ENCODE assay signal across 8 cellular contexts in genomic region chr16:90018297-90019200, GRCh38. TPM values are rescaled to one million over a fixed set of nuclear protein-coding genes. Genes with fewer than 3 reads are reported as not detected.
DNase-seq lines count a peak whose midpoint lies in the region; ATAC-seq, FAIRE-seq and TF ChIP-seq lines count a peak whose summit lies in the region.

No MANE protein-coding gene starts in this region.

- DNase-seq in K562 (ENCODE audit: extremely low read depth in 1 of 4, low spot score in 3 of 4) (peak; percentile 34 to 53 (median 50)), left colon (no peak), small intestine (no peak), NCI-H2171 treated with DMSO at 0.1 percent for 48 hours (lab: John Stamatoyannopoulos, UW) (no peak)

- WGBS in K562 (ENCODE audit: insufficient coverage, low coverage, missing lambda C conversion rate), result 12% methylated on average over 47 of the region's 61 CpGs
- 13% methylated on average over 61 of the region's 61 CpGs for WGBS in thymus
- WGBS in small intestine, 3 donors, result 6 to 8% (median 7%) methylated on average over 46 to 61 of the region's 61 CpGs

- H3K27ac ChIP-seq in ACC112 (ENCODE audit: low read depth, low read length) (no peak overlapping the region), HUES48 (ENCODE audit: low read depth, low read length) (peak overlapping the region; percentile 42), K562 (ENCODE audit: extremely low read depth, low read depth, low read length) (peak overlapping the region; percentile 62; the same call in 1 of the 3 replicates), thymus (ENCODE audit: low read depth) (no peak overlapping the region), small intestine (ENCODE audit: low read depth in 1 of 2, low read length in 1 of 2) (no peak overlapping the region)

- H3K4me1 ChIP-seq in ACC112 (ENCODE audit: control insufficient read depth, insufficient read depth, low read length, unreplicated experiment) (peaks cover 17% of the 10 kb centered on the region), HUES48 (ENCODE audit: control insufficient read depth, insufficient read depth, low read length) (peaks cover 27% of the 10 kb centered on the region), K562 (replicated peaks in 1 of 2; ENCODE audit: control insufficient read depth in 2 of 2, insufficient read depth in 2 of 2, low read length in 2 of 2) (peaks cover 16 to 46% of the 10 kb centered on the region in 2 experiments; a peak in 4 of 5 replicates), thymus (ENCODE audit: control insufficient read depth, insufficient read depth, low read length) (peaks cover 18% of the 10 kb centered on the region), small intestine (ENCODE audit: control insufficient read depth in 2 of 2, insufficient read depth in 1 of 2, low read depth in 1 of 2, low read length in 1 of 2) (peaks cover 0 to 4% of the 10 kb centered on the region in 2 donors)

- H3K79me2 ChIP-seq in ACC112 (ENCODE audit: control insufficient read depth, insufficient read depth, low read length, unreplicated experiment) (peaks cover 9% of the 10 kb centered on the region), K562 (ENCODE audit: control insufficient read depth, insufficient read depth, low read length) (peaks cover 16% of the 10 kb centered on the region)

- H4K20me1 ChIP-seq in K562 (replicated peaks; ENCODE audit: control insufficient read depth, insufficient read depth, low read length), result no peaks in the 10 kb centered on the region

- BruUV-seq in K562 (replicated peaks; lab: Mats Ljungman, UMichigan), result no TSS peak

- H3K4me3 ChIP-seq in ACC112 (ENCODE audit: low read depth, low read length) (peak overlapping the region; percentile 72), HUES48 (ENCODE audit: low read depth, low read length) (peak overlapping the region; percentile 74), K562 (peak overlapping the region; percentile 67), thymus (ENCODE audit: low read length) (peak overlapping the region; percentile 66), small intestine (ENCODE audit: low read depth in 1 of 2, low read length in 2 of 2) (peak overlapping the region in 1 of 2 donors; percentile 67)

- H3K4me2 ChIP-seq in K562 (ENCODE audit: insufficient read depth, low read length), result peak overlapping the region; percentile 64

- no peak overlapping the region for H2AFZ ChIP-seq in ACC112 (ENCODE audit: low read length, unreplicated experiment)
- peak overlapping the region; percentile 65 for H2AFZ ChIP-seq in K562 (ENCODE audit: low read depth, low read length)

- peaks cover 8% of the 10 kb centered on the region; the same call in 1 of the 2 replicates for H3K27me3 ChIP-seq in ACC112 (ENCODE audit: insufficient read depth, low read length)
- no peaks in the 10 kb centered on the region for H3K27me3 ChIP-seq in HUES48 (ENCODE audit: control insufficient read depth, insufficient read depth, low read length)
- H3K27me3 ChIP-seq in K562 (ENCODE audit: control insufficient read depth in 2 of 2, insufficient read depth in 2 of 2, low read length in 2 of 2), result no peaks in the 10 kb centered on the region; a peak in 1 of 5 replicates
- H3K27me3 ChIP-seq in thymus (ENCODE audit: control insufficient read depth, insufficient read depth), result peaks cover 34% of the 10 kb centered on the region
- H3K27me3 ChIP-seq in small intestine (ENCODE audit: control insufficient read depth in 2 of 2, insufficient read depth in 2 of 2, low read length in 2 of 2), result no peaks in the 10 kb centered on the region

- H3K9me3 ChIP-seq in HUES48 (ENCODE audit: control insufficient read depth, insufficient read depth, low read length) (no peaks in the 10 kb centered on the region), K562 (replicated peaks; ENCODE audit: control insufficient read depth, insufficient read depth, low read depth, low read length) (no peaks in the 10 kb centered on the region), thymus (ENCODE audit: control insufficient read depth) (no peaks in the 10 kb centered on the region), small intestine (ENCODE audit: control insufficient read depth, low read depth) (no peaks in the 10 kb centered on the region)

- ATAC-seq in K562 (peak; percentile 50), left colon (peak; percentile 32), HG03175 (IDR thresholded peaks at IDR 0.05; ENCODE audit: unreplicated experiment) (no peak)

- in situ Hi-C loops in K562 (cut with MboI), result no loop called here

- peak overlapping the region; percentile 58; the same call in 1 of the 2 replicates for H3K9ac ChIP-seq in HUES48 (ENCODE audit: low read depth, low read length)
- peak overlapping the region; percentile 42 to 93; a peak in 3 of 4 replicates for H3K9ac ChIP-seq in K562 (ENCODE audit: insufficient read depth in 1 of 2, low read depth in 2 of 2, low read length in 2 of 2)

- H3K9me1 ChIP-seq in K562 (ENCODE audit: control insufficient read depth, insufficient read depth, low read length), result no peaks in the 10 kb centered on the region

- CTCF ChIA-PET in K562 (lab: Yijun Ruan, JAX; ENCODE audit: low intra/inter-chr PET ratio), result no interaction called here

- H3K36me3 ChIP-seq in ACC112 (ENCODE audit: insufficient read depth, low read length) (no peaks in the 10 kb centered on the region), HUES48 (ENCODE audit: control insufficient read depth, insufficient read depth, low read length) (peaks cover 19% of the 10 kb centered on the region; the same call in 1 of the 2 replicates), K562 (ENCODE audit: control insufficient read depth, insufficient read depth, low read length) (0 out of 3 replicates have a peak, but pooled peaks cover 3% of the 10 kb centered on the region), thymus (ENCODE audit: control insufficient read depth, insufficient read depth) (no peaks in the 10 kb centered on the region), small intestine (ENCODE audit: control insufficient read depth in 2 of 2, insufficient read depth in 2 of 2, low read length in 2 of 2) (no peaks in the 10 kb centered on the region)

- TF ChIP-seq EP300 in K562 (IDR thresholded peaks at IDR 0.05; ENCODE audit: low read length), result no peak

- TF ChIP-seq RAD21 in K562 (CRISPR knock-in tag; conservative IDR thresholded peaks at IDR 0.05 in 1 of 2, IDR thresholded peaks at IDR 0.05 in 1 of 2), result no peak

- FAIRE-seq in K562 (lab: Jason Lieb, UNC), result no peak
- no peak for FAIRE-seq in small intestine (lab: Jason Lieb, UNC)

- no peak for TF ChIP-seq POLR2A in K562 (conservative IDR thresholded peaks at IDR 0.05)

- no peak for TF ChIP-seq CTCF in K562 (IDR thresholded peaks at IDR 0.05 in 2 of 3, conservative IDR thresholded peaks at IDR 0.05 in 1 of 3; ENCODE audit: insufficient read depth in 2 of 3, low read depth in 1 of 3, low read length in 3 of 3)

- POLR2A ChIA-PET in K562 (lab: Yijun Ruan, JAX), result interaction anchor here (0.5 to 1.9 kb wide), 6 partner anchors 10 to 318 kb away, joined by 3 to 12 read pairs (median 3); no protein-coding TSS in a partner anchor

- intact Hi-C loops in K562 (cut with micrococcal nuclease), result no loop called here
- intact Hi-C loops in left colon (cut with DNase I, micrococcal nuclease), result no loop called here

RNA-seq across cellular contexts. Expression of gene DBNDD1, which starts 0.7 kb away (rescaled TPM):
- 2.7 and 9.4 TPM in 2 replicates for total RNA-seq in K562 (2011; cell fraction: chromatin; rRNA removed; ENCODE audit: low replicate concordance)
- total RNA-seq in K562 (2011; cell fraction: nucleolus; rRNA removed), result 4.5 and 5.7 TPM in 2 replicates
- 4.5 and 5.2 TPM in 2 replicates for total RNA-seq in K562 (2011; cell fraction: nucleoplasm; rRNA removed)
- total RNA-seq in K562 (2014; rRNA removed), result 5.8 and 8.3 TPM in 2 replicates
- total RNA-seq in K562 (2014; rRNA removed; fragmentation: Illumina TruSeq; extraction: Trizol), result 2.8 and 3.2 TPM in 2 replicates
- total RNA-seq in K562 (2015; rRNA removed; fragmentation: Illumina TruSeq; extraction: Trizol), result 4.2 and 4.3 TPM in 2 replicates
- total RNA-seq in K562 (2021), result 12.9 and 13.0 TPM in 2 replicates
- polyA plus RNA-seq in K562 (2011; rRNA removed), result 6.9 and 8.5 TPM in 2 replicates
- polyA plus RNA-seq in K562 (2011; cell fraction: cytosol; rRNA removed), result 14.1 and 24.5 TPM in 2 replicates
- polyA plus RNA-seq in K562 (2011; cell fraction: nucleus; rRNA removed), result 6.8 and 9.1 TPM in 2 replicates
- polyA plus RNA-seq in K562 (2012), result 8.0 and 13.9 TPM in 2 replicates
- 10.9 and 12.9 TPM in 2 replicates for polyA plus RNA-seq in K562 (2014; fragmentation: Illumina TruSeq; extraction: Trizol)
- polyA plus RNA-seq in K562 (2014; fragmentation: Nextera tagmentation; extraction: Ambion mirVana), result under 1 TPM; 0.55 to 0.90 TPM
- polyA plus RNA-seq in K562 (2014; rRNA removed), result 9.5 and 10.8 TPM in 2 replicates
- 2.0 and 3.9 TPM in 2 replicates for polyA minus RNA-seq in K562 (2011; rRNA and poly(A)+ RNA removed)
- polyA minus RNA-seq in K562 (2011; cell fraction: cytosol; rRNA and poly(A)+ RNA removed), result 7.9 and 11.8 TPM in 2 replicates
- polyA minus RNA-seq in K562 (2011; cell fraction: nucleus; rRNA and poly(A)+ RNA removed), result 1.6 and 3.0 TPM in 2 replicates
- 1 to 10 TPM; 3.8 to 4.9 TPM for total RNA-seq in left colon
- polyA plus RNA-seq in thymus, result 1.9 TPM
- 1 to 10 TPM in 1 of 3 donors, under 1 TPM in 1, not detected in 1; 0.67 to 2.2 TPM for polyA plus RNA-seq in small intestine

RNA-seq across cellular contexts. Expression of gene PRDM7, which starts 58.6 kb away (rescaled TPM):
- total RNA-seq in K562 (2011; cell fraction: chromatin; rRNA removed; ENCODE audit: low replicate concordance), result not detected in 2 replicates
- total RNA-seq in K562 (2011; cell fraction: nucleolus; rRNA removed), result not detected in 2 replicates
- total RNA-seq in K562 (2011; cell fraction: nucleoplasm; rRNA removed), result not detected in 2 replicates
- not detected in 2 replicates for total RNA-seq in K562 (2014; rRNA removed)
- total RNA-seq in K562 (2014; rRNA removed; fragmentation: Illumina TruSeq; extraction: Trizol), result not detected in 2 replicates
- not detected in 2 replicates for total RNA-seq in K562 (2015; rRNA removed; fragmentation: Illumina TruSeq; extraction: Trizol)
- not detected in 2 replicates for total RNA-seq in K562 (2021)
- not detected in 2 replicates for polyA plus RNA-seq in K562 (2011; rRNA removed)
- not detected in 2 replicates for polyA plus RNA-seq in K562 (2011; cell fraction: cytosol; rRNA removed)
- 0.08 TPM in 1 of 2 replicates, not detected in the other for polyA plus RNA-seq in K562 (2011; cell fraction: nucleus; rRNA removed)
- 0.06 and 0.07 TPM in 2 replicates for polyA plus RNA-seq in K562 (2012)
- not detected in 2 replicates for polyA plus RNA-seq in K562 (2014; fragmentation: Illumina TruSeq; extraction: Trizol)
- not detected for polyA plus RNA-seq in K562 (2014; fragmentation: Nextera tagmentation; extraction: Ambion mirVana)
- not detected in 2 replicates for polyA plus RNA-seq in K562 (2014; rRNA removed)
- polyA minus RNA-seq in K562 (2011; rRNA and poly(A)+ RNA removed), result not detected in 2 replicates
- polyA minus RNA-seq in K562 (2011; cell fraction: cytosol; rRNA and poly(A)+ RNA removed), result not detected in 2 replicates
- not detected in 2 replicates for polyA minus RNA-seq in K562 (2011; cell fraction: nucleus; rRNA and poly(A)+ RNA removed)
- total RNA-seq in left colon, result not detected
- 0.09 TPM for polyA plus RNA-seq in thymus
- not detected for polyA plus RNA-seq in small intestine

Comparison
In these comparisons a context has a peak if more than half of its experiments do, and no peak if none do; other contexts are left out.
1. H3K27ac ChIP-seq: peak in HUES48 (single experiment) and K562 (single experiment); none in ACC112 (single experiment), thymus (single experiment) and small intestine (0 of 2).
2. DNase-seq: peak in K562 (4 of 4); none in left colon (0 of 2), small intestine (single experiment) and NCI-H2171 treated with DMSO at 0.1 percent for 48 hours (single experiment).